In the genomic region with DNA sequence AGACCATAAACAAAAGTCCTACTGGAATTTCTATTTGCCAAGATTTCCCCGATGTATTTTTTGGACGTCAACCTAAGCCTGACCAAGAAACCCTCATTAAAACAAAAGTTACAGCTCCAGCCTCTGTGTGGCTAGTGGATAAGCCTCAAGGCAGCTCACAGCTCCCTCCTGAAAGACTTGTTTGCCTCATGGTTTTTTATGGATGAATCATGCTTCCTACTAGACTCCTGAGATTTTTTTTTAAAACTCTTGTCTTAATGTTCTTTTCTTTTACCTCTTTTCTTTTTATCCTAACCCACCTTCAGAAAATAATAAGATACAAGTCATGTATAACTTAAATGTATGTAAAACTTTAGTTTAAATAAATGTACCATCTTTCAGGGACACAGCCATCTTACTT, we compare ENCODE assay signal across 11 cellular contexts. TPM values are rescaled to one million over a fixed set of nuclear protein-coding genes. Genes with fewer than 3 reads are reported as not detected.
A peak's percentile ranks its signal among the peaks of the same experiment; 100 is the strongest.
DNase-seq lines count a peak whose midpoint lies in the region; ATAC-seq and TF ChIP-seq lines count a peak whose summit lies in the region.
"Had no signal": no experiment of that assay in that cellular context is flagged by ENCODE, and none has a peak within 500 bp of the region (broad histone marks: within the 10 kb centered on the region; RNA-seq: fewer than 3 reads in every experiment).

No MANE protein-coding gene starts in this region.

- TF ChIP-seq EP300 in sigmoid colon (IDR thresholded peaks at IDR 0.05): no peak

- H3K4me3 Mint-ChIP-seq in GM23338: no peak overlapping the region
- H3K4me3 Mint-ChIP-seq: activated T-cell treated with anti-CD3 and anti-CD28 coated beads, Interleukin-2, amount 50 U/mL, for 24 hours had no signal

- no peaks in the 10 kb centered on the region; the same call in 1 of the 2 replicates for H3K9me2 ChIP-seq in GM23338 (ENCODE audit: insufficient read depth)

- H3K9ac ChIP-seq in adipocyte (ENCODE audit: low read length): peak overlapping the region; percentile 46
- no peak overlapping the region for H3K9ac ChIP-seq in subcutaneous abdominal adipose tissue (ENCODE audit: low read length in 5 of 5)

- H3K27ac Mint-ChIP-seq in GM23338: no peak overlapping the region
- H3K27ac Mint-ChIP-seq: activated T-cell treated with anti-CD3 and anti-CD28 coated beads, Interleukin-2, amount 50 U/mL, for 24 hours had no signal

- TF ChIP-seq CTCF in GM23338 (conservative IDR thresholded peaks at IDR 0.05; ENCODE audit: low read depth in 2 of 2) (no peak), fibroblast of the aortic adventitia (IDR thresholded peaks at IDR 0.05; ENCODE audit: insufficient read depth, low read length) (no peak), sigmoid colon (IDR thresholded peaks at IDR 0.05) (no peak)

- H3K4me1 ChIP-seq in GM23338 (ENCODE audit: insufficient read depth) (no peaks in the 10 kb centered on the region), adipocyte (ENCODE audit: control insufficient read depth, insufficient read depth, low read length) (peaks cover 43% of the 10 kb centered on the region), subcutaneous abdominal adipose tissue (ENCODE audit: control insufficient read depth in 5 of 5, insufficient read depth in 5 of 5, low read length in 5 of 5) (peaks cover 0 to 6% (median 0%) of the 10 kb centered on the region in 5 donors), sigmoid colon (peaks cover 0 to 39% (median 14%) of the 10 kb centered on the region in 4 donors)

- no peak overlapping the region for H3K4me3 ChIP-seq in GM23338
- peak overlapping the region; percentile 67 for H3K4me3 ChIP-seq in adipocyte (ENCODE audit: low read length)
- H3K4me3 ChIP-seq in fibroblast of the aortic adventitia (ENCODE audit: low read depth, low read length): no peak overlapping the region
- H3K4me3 ChIP-seq in subcutaneous abdominal adipose tissue (ENCODE audit: low read depth in 1 of 5, low read length in 5 of 5): no peak overlapping the region
- H3K4me3 ChIP-seq in sigmoid colon: no peak overlapping the region
- H3K4me3 ChIP-seq: hepatocyte had no signal

- H3K9me3 ChIP-seq in adipocyte (ENCODE audit: control insufficient read depth, low read length): peaks cover 5% of the 10 kb centered on the region
- H3K9me3 ChIP-seq in subcutaneous abdominal adipose tissue (ENCODE audit: control insufficient read depth in 5 of 5, low read length in 5 of 5): peaks cover 0 to 4% (median 0%) of the 10 kb centered on the region in 5 donors
- no peaks in the 10 kb centered on the region for H3K9me3 ChIP-seq in sigmoid colon

- 0 out of 3 replicates have a peak, but pooled peaks cover 2% of the 10 kb centered on the region for H3K4me1 Mint-ChIP-seq in GM23338

- H3K27me3 ChIP-seq in GM23338 (ENCODE audit: insufficient read depth) (no peaks in the 10 kb centered on the region), adipocyte (replicated peaks; ENCODE audit: control insufficient read depth, insufficient read depth, low read length) (no peaks in the 10 kb centered on the region), subcutaneous abdominal adipose tissue (ENCODE audit: control insufficient read depth in 5 of 5, insufficient read depth in 4 of 5, low read length in 5 of 5) (no peaks in the 10 kb centered on the region), sigmoid colon (no peaks in the 10 kb centered on the region)
- H3K27me3 ChIP-seq: hepatocyte had no signal

- no peak for TF ChIP-seq POLR2A in sigmoid colon (IDR thresholded peaks at IDR 0.05)

- intact Hi-C loops in sigmoid colon (cut with DNase I): loop anchor here (10.0 kb wide), 1 partner anchor 599 kb away; no protein-coding TSS in a partner anchor

- H3K27me3 Mint-ChIP-seq in GM23338 (ENCODE audit: insufficient read depth, low read depth, poor library complexity): peaks cover 4% of the 10 kb centered on the region
- H3K27me3 Mint-ChIP-seq: activated T-cell treated with anti-CD3 and anti-CD28 coated beads, Interleukin-2, amount 50 U/mL, for 24 hours had no signal

- peaks cover 10% of the 10 kb centered on the region for H3K9me3 Mint-ChIP-seq in GM23338
- H3K9me3 Mint-ChIP-seq: activated T-cell treated with anti-CD3 and anti-CD28 coated beads, Interleukin-2, amount 50 U/mL, for 24 hours had no signal

- no peaks in the 10 kb centered on the region for H3F3A ChIP-seq in GM23338 (replicated peaks; ENCODE audit: low read depth)

- H3K79me2 ChIP-seq in GM23338 (replicated peaks; ENCODE audit: insufficient read depth): no peaks in the 10 kb centered on the region
- H3K79me2 ChIP-seq: hepatocyte had no signal

- H3K36me3 ChIP-seq in GM23338 (ENCODE audit: insufficient read depth) (no peaks in the 10 kb centered on the region), adipocyte (ENCODE audit: control insufficient read depth, insufficient read depth, low read length, severe bottlenecking) (no peaks in the 10 kb centered on the region), subcutaneous abdominal adipose tissue (ENCODE audit: control insufficient read depth in 5 of 5, insufficient read depth in 5 of 5, low read length in 5 of 5) (no peaks in the 10 kb centered on the region), sigmoid colon (no peaks in the 10 kb centered on the region)

- H4K20me1 ChIP-seq in GM23338 (replicated peaks; ENCODE audit: insufficient read depth): no peaks in the 10 kb centered on the region

- H3K4me2 ChIP-seq in GM23338: no peak overlapping the region
- H3K4me2 ChIP-seq: hepatocyte had no signal

- WGBS in sigmoid colon, 2 donors: 74 to 77% methylated on average over 2 of the region's 2 CpGs

- ATAC-seq in GM23338 (no peak), GM18520 (IDR thresholded peaks at IDR 0.05; ENCODE audit: unreplicated experiment) (no peak)

- no peaks in the 10 kb centered on the region for H3K36me3 Mint-ChIP-seq in GM23338 (ENCODE audit: low read depth)

- peak overlapping the region; percentile 80; the same call in 1 of the 2 replicates for H2AFZ ChIP-seq in GM23338
- H2AFZ ChIP-seq: hepatocyte had no signal

- DNase-seq in GM23338 (ENCODE audit: low spot score): no peak
- DNase-seq in adipocyte (ENCODE audit: low read depth): peak; percentile 75
- DNase-seq in fibroblast of the aortic adventitia (ENCODE audit: low read depth): peak; percentile 82
- DNase-seq in cortex of kidney (lab: John Stamatoyannopoulos, UW): no peak
- no peak for DNase-seq in sigmoid colon
- DNase-seq in activated gamma-delta T cell (lab: John Stamatoyannopoulos, UW): no peak
- DNase-seq: activated T-cell treated with anti-CD3 and anti-CD28 coated beads, Interleukin-2, amount 50 U/mL, for 24 hours; DMS79 treated with DMSO at 0.1 percent for 48 hours had no signal

- H3K27ac ChIP-seq in GM23338 (ENCODE audit: low read depth): no peak overlapping the region
- H3K27ac ChIP-seq in subcutaneous abdominal adipose tissue (ENCODE audit: low read depth, low read length): peak overlapping the region; percentile 30
- H3K27ac ChIP-seq in sigmoid colon: peak overlapping the region in 1 of 4 donors; percentile 27
- H3K27ac ChIP-seq: hepatocyte had no signal

TF ChIP-seq in GM23338, 12 proteins besides CTCF, POLR2A, EP300 and RAD21 (continues in another document):
- TF ChIP-seq ZNF114 (CRISPR knock-in tag; IDR thresholded peaks at IDR 0.05): no peak
- TF ChIP-seq ZNF331 (CRISPR knock-in tag; IDR thresholded peaks at IDR 0.05; ENCODE audit: low read depth): no peak
- TF ChIP-seq POLR2AphosphoS5 (IDR thresholded peaks at IDR 0.05; ENCODE audit: low read depth): no peak
- TF ChIP-seq EZH2 (IDR thresholded peaks at IDR 0.05; ENCODE audit: low read depth, unreplicated experiment): no peak
- TF ChIP-seq JUNB (IDR thresholded peaks at IDR 0.05; ENCODE audit: unreplicated experiment): no peak
- no peak for TF ChIP-seq STAT1 (IDR thresholded peaks at IDR 0.05; ENCODE audit: unreplicated experiment)
- TF ChIP-seq CREB1 (CRISPR knock-in tag; IDR thresholded peaks at IDR 0.05; ENCODE audit: low read depth): no peak
- TF ChIP-seq, protein P1, sequence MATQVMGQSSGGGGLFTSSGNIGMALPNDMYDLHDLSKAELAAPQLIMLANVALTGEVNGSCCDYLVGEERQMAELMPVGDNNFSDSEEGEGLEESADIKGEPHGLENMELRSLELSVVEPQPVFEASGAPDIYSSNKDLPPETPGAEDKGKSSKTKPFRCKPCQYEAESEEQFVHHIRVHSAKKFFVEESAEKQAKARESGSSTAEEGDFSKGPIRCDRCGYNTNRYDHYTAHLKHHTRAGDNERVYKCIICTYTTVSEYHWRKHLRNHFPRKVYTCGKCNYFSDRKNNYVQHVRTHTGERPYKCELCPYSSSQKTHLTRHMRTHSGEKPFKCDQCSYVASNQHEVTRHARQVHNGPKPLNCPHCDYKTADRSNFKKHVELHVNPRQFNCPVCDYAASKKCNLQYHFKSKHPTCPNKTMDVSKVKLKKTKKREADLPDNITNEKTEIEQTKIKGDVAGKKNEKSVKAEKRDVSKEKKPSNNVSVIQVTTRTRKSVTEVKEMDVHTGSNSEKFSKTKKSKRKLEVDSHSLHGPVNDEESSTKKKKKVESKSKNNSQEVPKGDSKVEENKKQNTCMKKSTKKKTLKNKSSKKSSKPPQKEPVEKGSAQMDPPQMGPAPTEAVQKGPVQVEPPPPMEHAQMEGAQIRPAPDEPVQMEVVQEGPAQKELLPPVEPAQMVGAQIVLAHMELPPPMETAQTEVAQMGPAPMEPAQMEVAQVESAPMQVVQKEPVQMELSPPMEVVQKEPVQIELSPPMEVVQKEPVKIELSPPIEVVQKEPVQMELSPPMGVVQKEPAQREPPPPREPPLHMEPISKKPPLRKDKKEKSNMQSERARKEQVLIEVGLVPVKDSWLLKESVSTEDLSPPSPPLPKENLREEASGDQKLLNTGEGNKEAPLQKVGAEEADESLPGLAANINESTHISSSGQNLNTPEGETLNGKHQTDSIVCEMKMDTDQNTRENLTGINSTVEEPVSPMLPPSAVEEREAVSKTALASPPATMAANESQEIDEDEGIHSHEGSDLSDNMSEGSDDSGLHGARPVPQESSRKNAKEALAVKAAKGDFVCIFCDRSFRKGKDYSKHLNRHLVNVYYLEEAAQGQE (IDR thresholded peaks at IDR 0.05; ENCODE audit: unreplicated experiment): no peak
- TF ChIP-seq EZH2phosphoT487 (IDR thresholded peaks at IDR 0.05; ENCODE audit: unreplicated experiment): no peak
- TF ChIP-seq NANOG (IDR thresholded peaks at IDR 0.05; ENCODE audit: borderline replicate concordance): no peak

RNA-seq across cellular contexts. Expression of a gene that starts 52.4 kb away (rescaled TPM):
- not detected in 2 replicates for total RNA-seq in GM23338 (2014; rRNA removed; shearing (Covaris generic))
- polyA plus RNA-seq in GM23338 (2016; fragmentation: Nextera tagmentation; extraction: Ambion mirVana) (not detected in 2 replicates), sigmoid colon (1 to 10 TPM in 1 of 3 donors, under 1 TPM in 2; 0.35 to 2.8 (median 0.60) TPM)
- total RNA-seq in fibroblast of the aortic adventitia (ENCODE audit: low replicate concordance) (0.25 and 4.5 TPM in 2 replicates), sigmoid colon (under 1 TPM in 2 of 4 donors, not detected in 2; 0.16 to 0.36 TPM)

Comparison
In these comparisons a context has a peak if more than half of its experiments do, and no peak if none do; other contexts are left out.
1. DNase-seq: peak in adipocyte (single experiment) and fibroblast of the aortic adventitia (single experiment); none in GM23338 (single experiment), cortex of kidney (single experiment), sigmoid colon (single experiment) and activated gamma-delta T cell (single experiment).